In genomic region chr15:99734040-99734291, GRCh38 we compare ENCODE assay signal across 7 cellular contexts. TPM values are rescaled to one million over a fixed set of nuclear protein-coding genes. Genes with fewer than 3 reads are reported as not detected.
DNase-seq lines count a peak whose midpoint lies in the region; ATAC-seq and TF ChIP-seq lines count a peak whose summit lies in the region.
"Not testable (repeated sequence)": the region's sequence is repeated elsewhere in the genome, so short reads cannot be mapped to it uniquely, and the experiment has no call there.

No MANE protein-coding gene starts in this region.

- H3K9me3 ChIP-seq in Peyer's patch, result not testable (repeated sequence)

- not testable (repeated sequence) for H3K9me2 ChIP-seq in GM23338 (ENCODE audit: insufficient read depth)

- not testable (repeated sequence) for H3K79me2 ChIP-seq in GM23338 (replicated peaks; ENCODE audit: insufficient read depth)

- peak overlapping the region; percentile 80 for H3K4me3 ChIP-seq in GM23338
- H3K4me3 ChIP-seq in Peyer's patch, result peak overlapping the region in 3 of 4 donors; percentile 84 to 99 (median 97)
- H3K4me3 ChIP-seq in dorsolateral prefrontal cortex, result peak overlapping the region in 56 of 59 donors; percentile 65 to 99 (median 94)
- H3K4me3 ChIP-seq in iPS-11a (ENCODE audit: low read depth, low read length), result peak overlapping the region; percentile 24
- H3K4me3 ChIP-seq in skin epidermis, result peak overlapping the region in 5 of 7 experiments; percentile 85 to 96 (median 90)

- not testable (repeated sequence) for H4K20me1 ChIP-seq in GM23338 (replicated peaks; ENCODE audit: insufficient read depth)

- not testable (repeated sequence) for H3F3A ChIP-seq in GM23338 (replicated peaks; ENCODE audit: low read depth)

- not testable (repeated sequence) for H3K27me3 ChIP-seq in GM23338 (ENCODE audit: insufficient read depth); Peyer's patch; dorsolateral prefrontal cortex

- not testable (repeated sequence) for TF ChIP-seq POLR2A in Peyer's patch (IDR thresholded peaks at IDR 0.05)

- peak overlapping the region; percentile 92 for H3K27ac Mint-ChIP-seq in GM23338
- H3K27ac Mint-ChIP-seq in activated T-helper 1 cell treated with anti-CD3 and anti-CD28 coated beads, Interleukin-12 subunit alpha, Interleukin-12 subunit beta, Interleukin-2, Interleukin-4 antibody, amounts not matched to agents 30 ng/mL and 10 ng/mL and 1 ng/mL, durations not matched to agents 14 hours and 24 hours and 36 hours, result peak overlapping the region; percentile 88
- H3K27ac Mint-ChIP-seq in natural killer cell treated with Interleukin-12 subunit alpha and Interleukin-12 subunit beta and Interleukin-15 and Interleukin-18, amount 100 ng/mL, for 72 hours, result peak overlapping the region; percentile 81 to 89

- not testable (repeated sequence) for DNase-seq in GM23338 (ENCODE audit: low spot score); Peyer's patch; activated T-helper 1 cell treated with anti-CD3 and anti-CD28 coated beads, Interleukin-12 subunit alpha, Interleukin-12 subunit beta, Interleukin-2, Interleukin-4 antibody, amounts not matched to agents 30 ng/mL and 10 ng/mL and 1 ng/mL, durations not matched to agents 14 hours and 24 hours and 36 hours (ENCODE audit: low spot score); dorsolateral prefrontal cortex; natural killer cell treated with Interleukin-12 subunit alpha and Interleukin-12 subunit beta and Interleukin-15 and Interleukin-18, amount 100 ng/mL, for 72 hours (ENCODE audit: low spot score)

- intact Hi-C loops in activated T-helper 1 cell treated with anti-CD3 and anti-CD28 coated beads, Interleukin-12 subunit alpha, Interleukin-12 subunit beta, Interleukin-2, Interleukin-4 antibody, amounts not matched to agents 30 ng/mL and 10 ng/mL and 1 ng/mL, durations not matched to agents 14 hours and 24 hours and 36 hours (cut with micrococcal nuclease), result not testable (repeated sequence)
- intact Hi-C loops in dorsolateral prefrontal cortex (cut with DNase I), result loop anchor here (5.0 to 10.0 kb wide), 4 partner anchors 447 to 632 kb away; partner anchors contain the start of gene LRRC28 (in 1 of the 2)

- TF ChIP-seq CTCF in GM23338 (conservative IDR thresholded peaks at IDR 0.05; ENCODE audit: low read depth in 2 of 2); Peyer's patch (IDR thresholded peaks at IDR 0.05); dorsolateral prefrontal cortex (IDR thresholded peaks at IDR 0.05 in 54 of 56, conservative IDR thresholded peaks at IDR 0.05 in 2 of 56; ENCODE audit: low read depth in 1 of 56, partially characterized antibody in 56 of 56): not testable (repeated sequence)

- H3K36me3 ChIP-seq in GM23338 (ENCODE audit: insufficient read depth); Peyer's patch: not testable (repeated sequence)

- peak overlapping the region; percentile 84 for H3K4me2 ChIP-seq in GM23338

- not testable (repeated sequence) for H3K36me3 Mint-ChIP-seq in GM23338 (ENCODE audit: low read depth); natural killer cell treated with Interleukin-12 subunit alpha and Interleukin-12 subunit beta and Interleukin-15 and Interleukin-18, amount 100 ng/mL, for 72 hours
- peaks cover 14% of the 10 kb centered on the region for H3K36me3 Mint-ChIP-seq in activated T-helper 1 cell treated with anti-CD3 and anti-CD28 coated beads, Interleukin-12 subunit alpha, Interleukin-12 subunit beta, Interleukin-2, Interleukin-4 antibody, amounts not matched to agents 30 ng/mL and 10 ng/mL and 1 ng/mL, durations not matched to agents 14 hours and 24 hours and 36 hours (ENCODE audit: low read depth)

- H3K4me1 ChIP-seq in GM23338 (ENCODE audit: insufficient read depth), result peaks cover 23% of the 10 kb centered on the region
- peaks cover 0 to 11% (median 1%) of the 10 kb centered on the region in 4 donors for H3K4me1 ChIP-seq in Peyer's patch

- H2AFZ ChIP-seq in GM23338, result peak overlapping the region; percentile 94

- peaks cover 26% of the 10 kb centered on the region for H3K4me1 Mint-ChIP-seq in GM23338
- peaks cover 38% of the 10 kb centered on the region for H3K4me1 Mint-ChIP-seq in activated T-helper 1 cell treated with anti-CD3 and anti-CD28 coated beads, Interleukin-12 subunit alpha, Interleukin-12 subunit beta, Interleukin-2, Interleukin-4 antibody, amounts not matched to agents 30 ng/mL and 10 ng/mL and 1 ng/mL, durations not matched to agents 14 hours and 24 hours and 36 hours (ENCODE audit: low read depth)
- peaks cover 4 to 10% of the 10 kb centered on the region in 2 donors for H3K4me1 Mint-ChIP-seq in natural killer cell treated with Interleukin-12 subunit alpha and Interleukin-12 subunit beta and Interleukin-15 and Interleukin-18, amount 100 ng/mL, for 72 hours (ENCODE audit: low read depth in 2 of 2)

- H3K4me3 Mint-ChIP-seq in GM23338, result peak overlapping the region; percentile 76
- peak overlapping the region; percentile 75 for H3K4me3 Mint-ChIP-seq in activated T-helper 1 cell treated with anti-CD3 and anti-CD28 coated beads, Interleukin-12 subunit alpha, Interleukin-12 subunit beta, Interleukin-2, Interleukin-4 antibody, amounts not matched to agents 30 ng/mL and 10 ng/mL and 1 ng/mL, durations not matched to agents 14 hours and 24 hours and 36 hours
- peak overlapping the region; percentile 85 for H3K4me3 Mint-ChIP-seq in natural killer cell treated with Interleukin-12 subunit alpha and Interleukin-12 subunit beta and Interleukin-15 and Interleukin-18, amount 100 ng/mL, for 72 hours

- ATAC-seq in GM23338; natural killer cell treated with Interleukin-12 subunit alpha and Interleukin-12 subunit beta and Interleukin-15 and Interleukin-18, amount 100 ng/mL, for 72 hours: not testable (repeated sequence)

- not testable (repeated sequence) for H3K27me3 Mint-ChIP-seq in GM23338 (ENCODE audit: insufficient read depth, low read depth, poor library complexity); activated T-helper 1 cell treated with anti-CD3 and anti-CD28 coated beads, Interleukin-12 subunit alpha, Interleukin-12 subunit beta, Interleukin-2, Interleukin-4 antibody, amounts not matched to agents 30 ng/mL and 10 ng/mL and 1 ng/mL, durations not matched to agents 14 hours and 24 hours and 36 hours (ENCODE audit: insufficient read depth); natural killer cell treated with Interleukin-12 subunit alpha and Interleukin-12 subunit beta and Interleukin-15 and Interleukin-18, amount 100 ng/mL, for 72 hours

- H3K9me3 Mint-ChIP-seq in GM23338; activated T-helper 1 cell treated with anti-CD3 and anti-CD28 coated beads, Interleukin-12 subunit alpha, Interleukin-12 subunit beta, Interleukin-2, Interleukin-4 antibody, amounts not matched to agents 30 ng/mL and 10 ng/mL and 1 ng/mL, durations not matched to agents 14 hours and 24 hours and 36 hours; natural killer cell treated with Interleukin-12 subunit alpha and Interleukin-12 subunit beta and Interleukin-15 and Interleukin-18, amount 100 ng/mL, for 72 hours: not testable (repeated sequence)

- H3K27ac ChIP-seq in GM23338 (ENCODE audit: low read depth), result peak overlapping the region; percentile 98
- peak overlapping the region; percentile 77 to 94 (median 89) for H3K27ac ChIP-seq in Peyer's patch
- peak overlapping the region in 32 of 59 donors; percentile 58 to 93 (median 82) for H3K27ac ChIP-seq in dorsolateral prefrontal cortex
- H3K27ac ChIP-seq in skin epidermis, result peak overlapping the region in 19 of 21 experiments; percentile 46 to 97 (median 86)

RNA-seq across cellular contexts. Expression of gene LYSMD4, which starts 0.7 kb away (rescaled TPM):
- 20.9 and 23.8 TPM in 2 replicates for total RNA-seq in GM23338 (2014; rRNA removed; shearing (Covaris generic))
- polyA plus RNA-seq in GM23338 (2016; fragmentation: Nextera tagmentation; extraction: Ambion mirVana), result 7.5 and 9.8 TPM in 2 replicates
- total RNA-seq in Peyer's patch (10 to 100 TPM in 3 of 4 donors, 1 to 10 TPM in 1; 8.3 to 39.9 (median 18.6) TPM), dorsolateral prefrontal cortex (10 to 100 TPM; 13.4 to 39.6 (median 21.1) TPM)
- 10.1 and 10.3 TPM in 2 replicates for total RNA-seq in activated T-helper 1 cell treated with anti-CD3 and anti-CD28 coated beads, Interleukin-12 subunit alpha, Interleukin-12 subunit beta, Interleukin-2, Interleukin-4 antibody, amounts not matched to agents 30 ng/mL and 10 ng/mL and 1 ng/mL, durations not matched to agents 14 hours and 24 hours and 36 hours
- total RNA-seq in natural killer cell treated with Interleukin-12 subunit alpha and Interleukin-12 subunit beta and Interleukin-15 and Interleukin-18, amount 100 ng/mL, for 72 hours, result 10 to 100 TPM; 10.6 to 10.8 TPM

Comparison
In these comparisons a context has a peak if more than half of its experiments do, and no peak if none do; other contexts are left out.
1. H3K4me3 ChIP-seq: peak in every context shown above with its lines; median percentile 97 in Peyer's patch; 94 in dorsolateral prefrontal cortex; 90 in skin epidermis; 80 in GM23338; 24 in iPS-11a.